In genomic region chr19:38544569-38545315, GRCh38 we compare ENCODE assay signal across 8 cellular contexts.
DNase-seq lines count a peak whose midpoint lies in the region; ATAC-seq and TF ChIP-seq lines count a peak whose summit lies in the region.

No MANE protein-coding gene starts in this region.

- WGBS in heart left ventricle, 4 donors = 38 to 44% (median 41%) methylated on average over 6 of the region's 6 CpGs

- peaks cover 0 to 10% of the 10 kb centered on the region in 2 donors for H3K4me1 ChIP-seq in right atrium auricular region
- peaks cover 0 to 14% (median 5%) of the 10 kb centered on the region in 12 donors for H3K4me1 ChIP-seq in heart left ventricle
- H3K4me1 ChIP-seq in upper lobe of right lung = peaks cover 11% of the 10 kb centered on the region
- H3K4me1 ChIP-seq in ascending aorta = peaks cover 0 to 10% of the 10 kb centered on the region in 2 donors

- CTCF ChIA-PET in RWPE1 (lab: Yijun Ruan, JAX) = interaction anchor here (0.6 to 1.1 kb wide), 9 partner anchors 11 to 506 kb away, joined by 3 to 7 read pairs (median 3); partner anchors contain the start of genes EIF3K and MAP4K1

- H3K9me3 ChIP-seq in right atrium auricular region = no peaks in the 10 kb centered on the region
- H3K9me3 ChIP-seq in heart left ventricle = no peaks in the 10 kb centered on the region
- H3K9me3 ChIP-seq in upper lobe of right lung = no peaks in the 10 kb centered on the region
- H3K9me3 ChIP-seq in ascending aorta = no peaks in the 10 kb centered on the region

- H3K36me3 ChIP-seq in right atrium auricular region (no peaks in the 10 kb centered on the region), heart left ventricle (no peaks in the 10 kb centered on the region), upper lobe of right lung (no peaks in the 10 kb centered on the region), ascending aorta (no peaks in the 10 kb centered on the region)

- H3K27me3 ChIP-seq in right atrium auricular region = no peaks in the 10 kb centered on the region
- no peaks in the 10 kb centered on the region for H3K27me3 ChIP-seq in heart left ventricle
- no peaks in the 10 kb centered on the region for H3K27me3 ChIP-seq in upper lobe of right lung
- no peaks in the 10 kb centered on the region for H3K27me3 ChIP-seq in ascending aorta

- ATAC-seq in heart left ventricle = no peak
- no peak for ATAC-seq in upper lobe of right lung
- no peak for ATAC-seq in GM19395 (IDR thresholded peaks at IDR 0.05; ENCODE audit: unreplicated experiment)

- POLR2A ChIA-PET in RWPE1 (lab: Yijun Ruan, JAX; ENCODE audit: low non-redundant PET) = interaction anchor here (0.5 kb wide), 1 partner anchor 53 kb away, joined by 4 read pairs; no protein-coding TSS in a partner anchor

- H3K4me3 ChIP-seq in right atrium auricular region (peak overlapping the region in 1 of 2 donors; percentile 40), heart left ventricle (peak overlapping the region in 3 of 12 donors; percentile 23 to 44 (median 29)), fibroblast of pulmonary artery (replicated peaks; ENCODE audit: low read depth, low read length) (no peak overlapping the region), upper lobe of right lung (peak overlapping the region; percentile 23), ascending aorta (peak overlapping the region in 1 of 2 donors; percentile 40)

- TF ChIP-seq CTCF in right atrium auricular region (IDR thresholded peaks at IDR 0.05) (peak; percentile 6 to 35), heart left ventricle (IDR thresholded peaks at IDR 0.05) (peak in 4 of 12 donors; percentile 59 to 69 (median 60)), RWPE1 (conservative IDR thresholded peaks at IDR 0.05; ENCODE audit: low read depth) (no peak; the same call in 1 of the 2 replicates), fibroblast of pulmonary artery (IDR thresholded peaks at IDR 0.05; ENCODE audit: low read length, missing control alignments) (no peak), upper lobe of right lung (IDR thresholded peaks at IDR 0.05) (no peak), ascending aorta (IDR thresholded peaks at IDR 0.05) (no peak)

- H3K27ac ChIP-seq in right atrium auricular region = no peak overlapping the region
- H3K27ac ChIP-seq in heart left ventricle = peak overlapping the region in 1 of 12 donors; percentile 14
- peak overlapping the region; percentile 46 for H3K27ac ChIP-seq in RWPE1
- peak overlapping the region; percentile 7 for H3K27ac ChIP-seq in upper lobe of right lung
- H3K27ac ChIP-seq in ascending aorta = no peak overlapping the region

- intact Hi-C loops in heart left ventricle (cut with DNase I) = loop anchor here (1.0 to 10.0 kb wide), 11 partner anchors 70 to 408 kb away; partner anchors contain the start of genes MRPS12 (in 7 of the 10), SARS2 (in 7 of the 10), EIF3K (in 1 of the 10) and MAP4K1 (in 1 of the 10)
- intact Hi-C loops in upper lobe of right lung (cut with DNase I) = no loop called here
- intact Hi-C loops in ascending aorta (cut with DNase I) = loop anchor here (1.0 to 10.0 kb wide), 6 partner anchors 73 to 386 kb away; partner anchors contain the start of genes EIF3K, MAP4K1, MRPS12 and NFKBIB

- no peak for TF ChIP-seq POLR2A in heart left ventricle (IDR thresholded peaks at IDR 0.05)

- DNase-seq in right atrium auricular region (ENCODE audit: low spot score) (no peak), heart left ventricle (no peak), RWPE1 (ENCODE audit: low spot score) (no peak), fibroblast of pulmonary artery (ENCODE audit: low read depth) (peak; percentile 7), upper lobe of right lung (no peak), ascending aorta (ENCODE audit: low spot score in 2 of 2) (no peak), ecto neural progenitor cell (ENCODE audit: low spot score) (no peak)

Comparison
In these comparisons a context has a peak if more than half of its experiments do, and no peak if none do; other contexts are left out.
1. H3K27ac ChIP-seq: peak in RWPE1 (single experiment) and upper lobe of right lung (single experiment); none in right atrium auricular region (0 of 2) and ascending aorta (0 of 2).
2. CTCF ChIP-seq: peak in right atrium auricular region (2 of 2); none in RWPE1 (single experiment), fibroblast of pulmonary artery (single experiment), upper lobe of right lung (single experiment) and ascending aorta (0 of 3).